2 cellular contexts compared by ENCODE assay signal in genomic region chr13:33846306-33847062, GRCh38.
TF ChIP-seq lines count a peak whose summit lies in the region.

No MANE protein-coding gene starts in this region.

TF ChIP-seq in HepG2, 621 proteins besides CTCF, POLR2A, EP300 and RAD21:
- TF ChIP-seq ARHGAP35 (CRISPR knock-in tag; IDR thresholded peaks at IDR 0.05; ENCODE audit: borderline replicate concordance) (no peak), ZNF644 (CRISPR knock-in tag; IDR thresholded peaks at IDR 0.05; ENCODE audit: low read depth) (no peak), GRHL1 (CRISPR knock-in tag; conservative IDR thresholded peaks at IDR 0.05) (no peak), YY1 (IDR thresholded peaks at IDR 0.05; ENCODE audit: insufficient read depth, insufficient replicate concordance, low read depth, low read length) (no peak), ZNF83 (CRISPR knock-in tag; IDR thresholded peaks at IDR 0.05; ENCODE audit: borderline replicate concordance) (no peak), DNMT3B (CRISPR knock-in tag; conservative IDR thresholded peaks at IDR 0.05) (no peak), BRCA1 (CRISPR knock-in tag; IDR thresholded peaks at IDR 0.05) (no peak), ZNF737 (CRISPR knock-in tag; IDR thresholded peaks at IDR 0.05; ENCODE audit: borderline replicate concordance) (no peak), PHF5A (CRISPR knock-in tag; IDR thresholded peaks at IDR 0.05; ENCODE audit: low read depth, unreplicated experiment) (no peak), RFX1 (IDR thresholded peaks at IDR 0.05) (no peak), NR2F2 (IDR thresholded peaks at IDR 0.05; ENCODE audit: borderline replicate concordance, low read depth) (no peak), CEBPB (IDR thresholded peaks at IDR 0.05; ENCODE audit: borderline replicate concordance, low read depth, low read length) (no peak), CEBPG (CRISPR knock-in tag; IDR thresholded peaks at IDR 0.05) (no peak), SMARCC2 (IDR thresholded peaks at IDR 0.05) (no peak), SMAD3 (CRISPR knock-in tag; IDR thresholded peaks at IDR 0.05) (no peak)
- TF ChIP-seq, protein P1, sequence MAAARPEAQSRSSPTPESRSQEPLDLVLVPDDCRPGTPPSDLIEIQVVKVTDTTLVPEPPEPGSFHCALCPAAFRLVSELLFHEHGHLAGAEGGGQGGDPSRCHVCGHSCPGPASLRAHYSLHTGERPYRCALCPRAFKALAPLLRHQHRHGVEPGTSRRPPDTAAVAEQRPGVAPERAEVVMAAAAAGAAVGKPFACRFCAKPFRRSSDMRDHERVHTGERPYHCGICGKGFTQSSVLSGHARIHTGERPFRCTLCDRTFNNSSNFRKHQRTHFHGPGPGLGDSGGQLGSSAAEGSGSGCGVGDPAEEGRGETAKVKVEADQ (CRISPR knock-in tag; IDR thresholded peaks at IDR 0.05; ENCODE audit: borderline replicate concordance) = no peak

TF ChIP-seq in WTC11, 78 proteins besides CTCF, POLR2A, EP300 and RAD21:
- TF ChIP-seq JUN (CRISPR knock-in tag; IDR thresholded peaks at IDR 0.05) = no peak
- no peak for TF ChIP-seq ZNF512 (CRISPR knock-in tag; IDR thresholded peaks at IDR 0.05; ENCODE audit: borderline replicate concordance)
- TF ChIP-seq ZNF317 (CRISPR knock-in tag; IDR thresholded peaks at IDR 0.05; ENCODE audit: borderline replicate concordance, low read depth) = no peak
- TF ChIP-seq TEAD4 (CRISPR knock-in tag; IDR thresholded peaks at IDR 0.05) = no peak
TF ChIP-seq in WTC11: peak in this region for 0.
